Comparison of ENCODE assay signal across 10 cellular contexts in the genomic region with DNA sequence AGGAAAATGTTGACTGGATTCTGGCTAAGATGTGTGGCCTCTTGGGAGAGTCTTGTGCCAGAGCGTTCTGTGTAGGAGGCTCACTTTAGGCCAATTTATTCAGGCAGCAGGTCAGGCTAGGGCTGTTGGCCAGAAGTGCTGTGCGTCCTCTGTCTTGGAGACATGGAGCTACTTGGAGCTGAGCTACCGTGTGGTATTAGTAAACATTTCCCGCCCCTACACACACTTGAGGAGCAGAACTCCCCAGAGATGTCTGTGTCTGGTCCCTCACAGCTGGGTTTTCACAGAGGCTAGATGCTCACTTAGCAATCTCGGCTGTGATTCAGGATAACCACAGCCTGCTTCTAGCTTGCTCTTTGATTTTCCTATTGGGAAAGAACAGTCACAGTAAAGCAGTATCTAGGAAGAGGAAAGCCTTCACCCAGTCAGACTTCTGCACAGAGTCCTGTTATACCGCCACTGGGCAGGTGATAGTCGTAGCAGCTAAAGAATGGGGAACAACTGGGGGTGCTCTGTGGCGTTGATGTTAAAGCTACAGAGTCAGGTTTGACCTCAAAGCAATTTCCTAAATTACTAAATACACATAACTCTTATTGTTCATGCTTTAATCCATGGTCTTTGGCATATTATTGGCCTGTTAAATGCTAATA.
DNase-seq lines count a peak whose midpoint lies in the region; ATAC-seq, FAIRE-seq and TF ChIP-seq lines count a peak whose summit lies in the region.
"Had no signal": no experiment of that assay in that cellular context is flagged by ENCODE, and none has a peak within 500 bp of the region (broad histone marks: within the 10 kb centered on the region; RNA-seq: fewer than 3 reads in every experiment).

No MANE protein-coding gene starts in this region.

- ATAC-seq in HG03103 (IDR thresholded peaks at IDR 0.05; ENCODE audit: low read depth, unreplicated experiment): peak; percentile 36

- peak overlapping the region; percentile 86 for H3K27ac Mint-ChIP-seq in activated naive CD8-positive, alpha-beta T cell treated with anti-CD3 and anti-CD28 coated beads for 36 hours

- H3K9me3 ChIP-seq in muscle layer of colon (ENCODE audit: low read length): no peaks in the 10 kb centered on the region
- H3K9me3 ChIP-seq in WERI-Rb-1 (ENCODE audit: severe bottlenecking): no peaks in the 10 kb centered on the region

- H3K36me3 ChIP-seq in muscle layer of colon (ENCODE audit: insufficient read depth, low read length): no peaks in the 10 kb centered on the region
- no peaks in the 10 kb centered on the region for H3K36me3 ChIP-seq in WERI-Rb-1

- DNase-seq in activated T-cell treated with anti-CD3 and anti-CD28 coated beads, Interleukin-2, amount 50 U/mL, for 1 hour: peak; percentile 21
- DNase-seq in activated T-cell treated with anti-CD3 and anti-CD28 coated beads for 4 hours (no peak), SKM-1 treated with dmso at 0.1 percent for 144 hours (lab: John Stamatoyannopoulos, UW; ENCODE audit: unreplicated experiment) (no peak), WERI-Rb-1 (no peak), D721Med (ENCODE audit: insufficient read length, low spot score) (no peak)
- DNase-seq in activated naive CD8-positive, alpha-beta T cell treated with anti-CD3 and anti-CD28 coated beads for 36 hours: no peak

- no peaks in the 10 kb centered on the region for H3K27me3 Mint-ChIP-seq in activated naive CD8-positive, alpha-beta T cell treated with anti-CD3 and anti-CD28 coated beads for 36 hours

- peak overlapping the region; percentile 27 for H3K4me3 Mint-ChIP-seq in activated naive CD8-positive, alpha-beta T cell treated with anti-CD3 and anti-CD28 coated beads for 36 hours

- H3K27me3 ChIP-seq in muscle layer of colon (ENCODE audit: control insufficient read depth in 1 of 2, insufficient read depth in 2 of 2, low read length in 2 of 2) (no peaks in the 10 kb centered on the region), WERI-Rb-1 (ENCODE audit: insufficient read depth, low read depth, severe bottlenecking) (no peaks in the 10 kb centered on the region)

- H3K9ac ChIP-seq in muscle layer of colon (ENCODE audit: low read length): no peak overlapping the region

- H3K36me3 Mint-ChIP-seq in activated naive CD8-positive, alpha-beta T cell treated with anti-CD3 and anti-CD28 coated beads for 36 hours: peaks cover 47% of the 10 kb centered on the region

- peaks cover 27% of the 10 kb centered on the region for H3K4me1 ChIP-seq in muscle layer of colon (ENCODE audit: insufficient read depth, low read length)

- TF ChIP-seq CTCF in WERI-Rb-1 (IDR thresholded peaks at IDR 0.05; ENCODE audit: low read depth, low read length): no peak
- TF ChIP-seq CTCF in D721Med (IDR thresholded peaks at IDR 0.05; ENCODE audit: insufficient read depth, missing control alignments): no peak

- FAIRE-seq in D721Med (lab: Jason Lieb, UNC): no peak
- FAIRE-seq: islet of Langerhans had no signal

- peak overlapping the region; percentile 36 for H3K27ac ChIP-seq in muscle layer of colon (ENCODE audit: low read depth, low read length)
- no peak overlapping the region for H3K27ac ChIP-seq in WERI-Rb-1
- H3K27ac ChIP-seq: C4-2B had no signal

- H3K4me1 Mint-ChIP-seq in activated naive CD8-positive, alpha-beta T cell treated with anti-CD3 and anti-CD28 coated beads for 36 hours: peaks cover 43% of the 10 kb centered on the region

- H3K4me3 ChIP-seq in muscle layer of colon (ENCODE audit: low read depth in 1 of 2, low read length in 2 of 2) (no peak overlapping the region), WERI-Rb-1 (ENCODE audit: low read depth, low read length) (no peak overlapping the region)

- H3K9me3 Mint-ChIP-seq in activated naive CD8-positive, alpha-beta T cell treated with anti-CD3 and anti-CD28 coated beads for 36 hours: no peaks in the 10 kb centered on the region
